In the genomic region with DNA sequence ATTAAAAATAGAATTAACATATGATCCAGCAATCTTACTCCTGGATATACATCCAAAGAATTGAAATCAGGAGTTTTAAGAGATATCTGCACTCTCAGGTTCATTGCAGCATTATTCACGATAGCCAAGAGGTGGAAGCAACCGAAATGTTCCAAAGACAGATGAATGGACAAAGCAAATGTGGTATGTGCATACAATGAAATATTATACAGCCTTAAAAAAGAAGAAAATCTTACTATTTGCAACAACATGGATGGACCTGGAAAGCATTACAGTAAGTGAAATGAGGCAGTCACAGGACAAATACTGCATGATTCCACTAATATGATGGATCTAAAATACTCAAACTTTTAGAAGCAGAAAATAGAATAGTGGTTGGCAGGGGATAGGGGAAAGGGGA, we compare ENCODE assay signal across 35 cellular contexts.
"Had no signal": no experiment of that assay in that cellular context is flagged by ENCODE, and none has a peak within 500 bp of the region (broad histone marks: within the 10 kb centered on the region; RNA-seq: fewer than 3 reads in every experiment).

No MANE protein-coding gene starts in this region.

- H3K9ac ChIP-seq: KMS-11 had no signal

- H3K4me3 ChIP-seq: MG63 had no signal

- H3K9me3 ChIP-seq: MG63 had no signal

- H3K27me3 ChIP-seq: MG63 had no signal

- H3K27ac ChIP-seq: KMS-11 had no signal

- H3K4me2 ChIP-seq: KMS-11 had no signal

- DNase-seq: Karpas-422, Kasumi-1, MG63, MM.1S, MV-4-11, NCI-H1048, NCI-H1092, NCI-H1092 treated with DMSO at 0.1 percent for 48 hours, NCI-H1105, NCI-H1105 treated with DMSO at 0.1 percent for 48 hours, NCI-H1417, NCI-H1417 treated with DMSO at 0.1 percent for 48 hours, NCI-H1436, NCI-H1436 treated with DMSO at 0.1 percent for 48 hours, NCI-H146, NCI-H1694, NCI-H1694 treated with DMSO at 0.1 percent for 48 hours, NCI-H187, NCI-H187 treated with DMSO at 0.1 percent for 48 hours, NCI-H1930, NCI-H2029, NCI-H2029 treated with DMSO at 0.1 percent for 48 hours, NCI-H2081, NCI-H2081 treated with DMSO at 0.1 percent for 48 hours, NCI-H2107, NCI-H2171, NCI-H2171 treated with DMSO at 0.1 percent for 48 hours, NCI-H2227 treated with DMSO at 0.1 percent for 48 hours, NCI-H226, NCI-H345, NCI-H446, NCI-H446 treated with DMSO at 0.1 percent for 48 hours, NCI-H510A, NCI-H510A treated with DMSO at 0.1 percent for 48 hours had no signal

- H3K36me3 ChIP-seq: MG63 had no signal
